In genomic region chr15:77588126-77588525, GRCh38 we compare ENCODE assay signal across 10 cellular contexts. TPM values are rescaled to one million over a fixed set of nuclear protein-coding genes. Genes with fewer than 3 reads are reported as not detected.
"Had no signal": no experiment of that assay in that cellular context is flagged by ENCODE, and none has a peak within 500 bp of the region (broad histone marks: within the 10 kb centered on the region; RNA-seq: fewer than 3 reads in every experiment).

No MANE protein-coding gene starts in this region.

- H3K4me3 ChIP-seq: GM23248, GM23338, HAP-1 had no signal

- H3K9ac ChIP-seq: GM23248 had no signal

- H3K4me2 ChIP-seq: GM23338 had no signal

- H3K27ac ChIP-seq: GM23248 had no signal

- H3K36me3 ChIP-seq: HAP-1 had no signal

- H3K27ac Mint-ChIP-seq: GM23338, H9, HFFc6 had no signal

- H3K4me1 ChIP-seq: HAP-1 had no signal

- FAIRE-seq: H54 had no signal

- H2AFZ ChIP-seq: GM23248, GM23338 had no signal

- H3K9me3 Mint-ChIP-seq: GM23338, H9, HFFc6 had no signal

- ATAC-seq: GM23338, HCT116 had no signal

- H3K4me3 Mint-ChIP-seq: GM23338, H9, HFFc6 had no signal

- DNase-seq: GM23248, GOT3, H7, H9, HCEC 1CT, HFFc6 had no signal

- H3K9me3 ChIP-seq: HAP-1 had no signal

RNA-seq across cellular contexts. Expression of gene LINGO1, which starts 44.6 kb away (rescaled TPM):
- total RNA-seq: GM23248 had no signal
- polyA plus RNA-seq: GM23248 had no signal
